Comparison of ENCODE assay signal across 26 cellular contexts in the genomic region with DNA sequence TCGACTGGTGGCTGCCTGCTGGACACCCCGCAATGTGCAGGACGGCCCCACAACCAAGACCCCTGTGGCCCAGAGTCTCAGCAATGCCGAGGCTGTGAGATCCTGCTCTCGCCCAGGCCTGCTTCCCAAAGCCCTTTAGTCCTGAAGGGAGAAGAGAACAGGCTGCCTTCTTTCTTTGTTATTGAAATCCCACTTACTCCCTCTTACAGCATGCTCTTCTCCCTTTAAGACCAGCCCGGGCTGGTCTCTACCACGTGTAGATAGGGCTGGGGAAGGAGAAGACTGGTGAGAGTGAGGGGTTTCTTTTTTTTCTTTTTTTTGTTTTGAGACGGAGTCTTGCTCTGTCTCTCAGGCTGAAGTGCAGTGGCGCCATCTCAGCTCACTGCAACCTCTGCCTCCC. TPM values are rescaled to one million over a fixed set of nuclear protein-coding genes. Genes with fewer than 3 reads are reported as not detected.
DNase-seq lines count a peak whose midpoint lies in the region; ATAC-seq and TF ChIP-seq lines count a peak whose summit lies in the region.
"Had no signal": no experiment of that assay in that cellular context is flagged by ENCODE, and none has a peak within 500 bp of the region (broad histone marks: within the 10 kb centered on the region; RNA-seq: fewer than 3 reads in every experiment).

No MANE protein-coding gene starts in this region.

- H3K4me2 ChIP-seq in GM23338: no peak overlapping the region

- no peaks in the 10 kb centered on the region for H3K9me3 Mint-ChIP-seq in GM23338
- H3K9me3 Mint-ChIP-seq in stimulated activated naive CD8-positive, alpha-beta T cell treated with anti-CD3 and anti-CD28 coated beads, Interleukin-15, amount 100 ng/mL, for 72 hours: peaks cover 0 to 2% of the 10 kb centered on the region in 2 donors
- no peaks in the 10 kb centered on the region for H3K9me3 Mint-ChIP-seq in activated T-helper 1 cell treated with anti-CD3 and anti-CD28 coated beads, Interleukin-12 subunit alpha, Interleukin-12 subunit beta, Interleukin-2, Interleukin-4 antibody, amounts not matched to agents 30 ng/mL and 10 ng/mL and 1 ng/mL, durations not matched to agents 14 hours and 24 hours and 36 hours

- no peaks in the 10 kb centered on the region for H3F3A ChIP-seq in GM23338 (replicated peaks; ENCODE audit: low read depth)

- H3K4me1 Mint-ChIP-seq in GM23338: peaks cover 4% of the 10 kb centered on the region
- peaks cover 3% of the 10 kb centered on the region for H3K4me1 Mint-ChIP-seq in stimulated activated naive CD8-positive, alpha-beta T cell treated with anti-CD3 and anti-CD28 coated beads, Interleukin-15, amount 100 ng/mL, for 72 hours
- H3K4me1 Mint-ChIP-seq in activated T-helper 1 cell treated with anti-CD3 and anti-CD28 coated beads, Interleukin-12 subunit alpha, Interleukin-12 subunit beta, Interleukin-2, Interleukin-4 antibody, amounts not matched to agents 30 ng/mL and 10 ng/mL and 1 ng/mL, durations not matched to agents 14 hours and 24 hours and 36 hours (ENCODE audit: low read depth): peaks cover 8% of the 10 kb centered on the region

- peaks cover 3% of the 10 kb centered on the region for H3K27me3 Mint-ChIP-seq in GM23338 (ENCODE audit: insufficient read depth, low read depth, poor library complexity)
- peaks cover 8% of the 10 kb centered on the region for H3K27me3 Mint-ChIP-seq in stimulated activated naive CD8-positive, alpha-beta T cell treated with anti-CD3 and anti-CD28 coated beads, Interleukin-15, amount 100 ng/mL, for 72 hours
- peaks cover 5% of the 10 kb centered on the region for H3K27me3 Mint-ChIP-seq in activated T-helper 1 cell treated with anti-CD3 and anti-CD28 coated beads, Interleukin-12 subunit alpha, Interleukin-12 subunit beta, Interleukin-2, Interleukin-4 antibody, amounts not matched to agents 30 ng/mL and 10 ng/mL and 1 ng/mL, durations not matched to agents 14 hours and 24 hours and 36 hours (ENCODE audit: insufficient read depth)

- H3K4me3 ChIP-seq in GM23338 (no peak overlapping the region), RWPE2 (ENCODE audit: severe bottlenecking) (no peak overlapping the region), esophagus (ENCODE audit: low read depth in 1 of 2, low read length in 2 of 2) (no peak overlapping the region), suprapubic skin (no peak overlapping the region)
- H3K4me3 ChIP-seq: GM12878, K562, Peyer's patch, SK-N-MC had no signal

- H3K27ac Mint-ChIP-seq in GM23338: no peak overlapping the region
- no peak overlapping the region for H3K27ac Mint-ChIP-seq in stimulated activated naive CD8-positive, alpha-beta T cell treated with anti-CD3 and anti-CD28 coated beads, Interleukin-15, amount 100 ng/mL, for 72 hours
- no peak overlapping the region for H3K27ac Mint-ChIP-seq in activated T-helper 1 cell treated with anti-CD3 and anti-CD28 coated beads, Interleukin-12 subunit alpha, Interleukin-12 subunit beta, Interleukin-2, Interleukin-4 antibody, amounts not matched to agents 30 ng/mL and 10 ng/mL and 1 ng/mL, durations not matched to agents 14 hours and 24 hours and 36 hours
- H3K27ac Mint-ChIP-seq: CD8-positive, alpha-beta T cell had no signal

- TF ChIP-seq POLR2A in suprapubic skin (IDR thresholded peaks at IDR 0.05): no peak

- WGBS in esophagus, 2 donors: 80 to 90% methylated on average over 9 of the region's 9 CpGs
- 78% methylated on average over 9 of the region's 9 CpGs for WGBS in suprapubic skin

- no peak for TF ChIP-seq EP300 in suprapubic skin (IDR thresholded peaks at IDR 0.05)

- intact Hi-C loops in activated T-helper 1 cell treated with anti-CD3 and anti-CD28 coated beads, Interleukin-12 subunit alpha, Interleukin-12 subunit beta, Interleukin-2, Interleukin-4 antibody, amounts not matched to agents 30 ng/mL and 10 ng/mL and 1 ng/mL, durations not matched to agents 14 hours and 24 hours and 36 hours (cut with micrococcal nuclease): no loop called here

- H3K79me2 ChIP-seq in GM23338 (replicated peaks; ENCODE audit: insufficient read depth): no peaks in the 10 kb centered on the region

- DNase-seq in GM23338 (ENCODE audit: low spot score): no peak
- no peak for DNase-seq in RWPE2 (ENCODE audit: low spot score)
- DNase-seq in suprapubic skin (ENCODE audit: low spot score in 2 of 2): no peak
- DNase-seq in stimulated activated naive CD8-positive, alpha-beta T cell treated with anti-CD3 and anti-CD28 coated beads, Interleukin-15, amount 100 ng/mL, for 72 hours: no peak
- no peak for DNase-seq in activated T-helper 1 cell treated with anti-CD3 and anti-CD28 coated beads, Interleukin-12 subunit alpha, Interleukin-12 subunit beta, Interleukin-2, Interleukin-4 antibody, amounts not matched to agents 30 ng/mL and 10 ng/mL and 1 ng/mL, durations not matched to agents 14 hours and 24 hours and 36 hours (ENCODE audit: low spot score)
- DNase-seq: C1 segment of cervical spinal cord; CD8-positive, alpha-beta T cell; GDM1; Kasumi-1; MV-4-11; NCI-H1105; NCI-H1436 treated with DMSO at 0.1 percent for 48 hours; NCI-H187 treated with DMSO at 0.1 percent for 48 hours; NCI-H2107; NCI-H446; NCI-H524 treated with DMSO at 0.1 percent for 48 hours; Peyer's patch; SIG-M5 had no signal

- H3K4me1 ChIP-seq in GM23338 (ENCODE audit: insufficient read depth) (no peaks in the 10 kb centered on the region), RWPE2 (ENCODE audit: insufficient read depth, poor library complexity, severe bottlenecking) (peaks cover 10% of the 10 kb centered on the region), esophagus (ENCODE audit: control insufficient read depth in 2 of 2, insufficient read depth in 2 of 2, low read length in 1 of 2) (peaks cover 0 to 2% of the 10 kb centered on the region in 2 donors), suprapubic skin (peaks cover 17% of the 10 kb centered on the region)
- H3K4me1 ChIP-seq: Caco-2, Peyer's patch had no signal

- no peaks in the 10 kb centered on the region for H3K9me3 ChIP-seq in RWPE2 (ENCODE audit: severe bottlenecking)
- no peaks in the 10 kb centered on the region for H3K9me3 ChIP-seq in esophagus (ENCODE audit: control insufficient read depth in 2 of 2, insufficient read depth in 1 of 2, low read depth in 1 of 2, low read length in 1 of 2)
- H3K9me3 ChIP-seq in suprapubic skin: no peaks in the 10 kb centered on the region
- H3K9me3 ChIP-seq: Caco-2, Peyer's patch had no signal

- H3K36me3 Mint-ChIP-seq in GM23338 (ENCODE audit: low read depth): no peaks in the 10 kb centered on the region
- H3K36me3 Mint-ChIP-seq in activated T-helper 1 cell treated with anti-CD3 and anti-CD28 coated beads, Interleukin-12 subunit alpha, Interleukin-12 subunit beta, Interleukin-2, Interleukin-4 antibody, amounts not matched to agents 30 ng/mL and 10 ng/mL and 1 ng/mL, durations not matched to agents 14 hours and 24 hours and 36 hours (ENCODE audit: low read depth): no peaks in the 10 kb centered on the region
- H3K36me3 Mint-ChIP-seq: CD8-positive, alpha-beta T cell had no signal

- H3K27ac ChIP-seq in GM23338 (ENCODE audit: low read depth): no peak overlapping the region
- peak overlapping the region; percentile 51 for H3K27ac ChIP-seq in RWPE2 (ENCODE audit: poor library complexity, severe bottlenecking)
- peak overlapping the region; percentile 21 to 55 for H3K27ac ChIP-seq in esophagus (ENCODE audit: low read depth in 2 of 2, low read length in 1 of 2)
- peak overlapping the region; percentile 4 for H3K27ac ChIP-seq in suprapubic skin
- H3K27ac ChIP-seq: SK-N-MC had no signal

- ATAC-seq in GM23338: peak; percentile 69
- ATAC-seq in RWPE2 (ENCODE audit: low read depth): no peak
- ATAC-seq in stimulated activated naive CD8-positive, alpha-beta T cell treated with anti-CD3 and anti-CD28 coated beads, Interleukin-15, amount 100 ng/mL, for 72 hours: no peak
- no peak for ATAC-seq in HG03342 (IDR thresholded peaks at IDR 0.05; ENCODE audit: unreplicated experiment)
- ATAC-seq: GM12878, K562 had no signal

- no peak overlapping the region for H3K4me3 Mint-ChIP-seq in GM23338
- no peak overlapping the region for H3K4me3 Mint-ChIP-seq in stimulated activated naive CD8-positive, alpha-beta T cell treated with anti-CD3 and anti-CD28 coated beads, Interleukin-15, amount 100 ng/mL, for 72 hours
- H3K4me3 Mint-ChIP-seq in activated T-helper 1 cell treated with anti-CD3 and anti-CD28 coated beads, Interleukin-12 subunit alpha, Interleukin-12 subunit beta, Interleukin-2, Interleukin-4 antibody, amounts not matched to agents 30 ng/mL and 10 ng/mL and 1 ng/mL, durations not matched to agents 14 hours and 24 hours and 36 hours: no peak overlapping the region
- H3K4me3 Mint-ChIP-seq: CD8-positive, alpha-beta T cell had no signal

- no peak overlapping the region for H2AFZ ChIP-seq in GM23338

- TF ChIP-seq CTCF in GM23338 (conservative IDR thresholded peaks at IDR 0.05; ENCODE audit: low read depth in 2 of 2) (no peak), RWPE2 (IDR thresholded peaks at IDR 0.05; ENCODE audit: poor library complexity, severe bottlenecking) (no peak), suprapubic skin (IDR thresholded peaks at IDR 0.05) (no peak)

- H4K20me1 ChIP-seq in GM23338 (replicated peaks; ENCODE audit: insufficient read depth): no peaks in the 10 kb centered on the region

- H3K27me3 ChIP-seq in GM23338 (ENCODE audit: insufficient read depth) (no peaks in the 10 kb centered on the region), RWPE2 (ENCODE audit: insufficient read depth, poor library complexity, severe bottlenecking) (no peaks in the 10 kb centered on the region), esophagus (ENCODE audit: control insufficient read depth in 1 of 2, insufficient read depth in 2 of 2, low read length in 2 of 2) (no peaks in the 10 kb centered on the region), suprapubic skin (no peaks in the 10 kb centered on the region)
- H3K27me3 ChIP-seq: Peyer's patch had no signal

- H3K9me2 ChIP-seq in GM23338 (ENCODE audit: insufficient read depth): no peaks in the 10 kb centered on the region

- H3K36me3 ChIP-seq in GM23338 (ENCODE audit: insufficient read depth) (no peaks in the 10 kb centered on the region), RWPE2 (ENCODE audit: low read depth) (no peaks in the 10 kb centered on the region), esophagus (ENCODE audit: control insufficient read depth in 2 of 2, insufficient read depth in 2 of 2, low read length in 1 of 2) (no peaks in the 10 kb centered on the region), suprapubic skin (no peaks in the 10 kb centered on the region)
- H3K36me3 ChIP-seq: Peyer's patch had no signal

RNA-seq across cellular contexts. Expression of a gene that starts 21.3 kb away (rescaled TPM):
- total RNA-seq in GM23338 (2014; rRNA removed; shearing (Covaris generic)): 0.31 and 0.38 TPM in 2 replicates
- polyA plus RNA-seq in GM23338 (2016; fragmentation: Nextera tagmentation; extraction: Ambion mirVana) (0.11 and 0.24 TPM in 2 replicates), esophagus (10 to 100 TPM; 59.9 to 90.6 TPM)
- total RNA-seq in suprapubic skin: 10 to 100 TPM; 19.9 to 42.0 (median 35.9) TPM
- 0.24 and 0.26 TPM in 2 replicates for total RNA-seq in activated T-helper 1 cell treated with anti-CD3 and anti-CD28 coated beads, Interleukin-12 subunit alpha, Interleukin-12 subunit beta, Interleukin-2, Interleukin-4 antibody, amounts not matched to agents 30 ng/mL and 10 ng/mL and 1 ng/mL, durations not matched to agents 14 hours and 24 hours and 36 hours
- total RNA-seq: A673, M059J had no signal
- polyA plus RNA-seq: K562 had no signal

RNA-seq across cellular contexts. Expression of a gene that starts 58.4 kb away (rescaled TPM):
- 28.7 and 44.9 TPM in 2 replicates for total RNA-seq in GM23338 (2014; rRNA removed; shearing (Covaris generic))
- polyA plus RNA-seq in GM23338 (2016; fragmentation: Nextera tagmentation; extraction: Ambion mirVana) (21.7 and 22.4 TPM in 2 replicates), esophagus (1 to 10 TPM; 7.1 to 8.6 TPM)
- 10 to 100 TPM; 42.1 to 94.4 (median 48.5) TPM for total RNA-seq in suprapubic skin
- total RNA-seq in activated T-helper 1 cell treated with anti-CD3 and anti-CD28 coated beads, Interleukin-12 subunit alpha, Interleukin-12 subunit beta, Interleukin-2, Interleukin-4 antibody, amounts not matched to agents 30 ng/mL and 10 ng/mL and 1 ng/mL, durations not matched to agents 14 hours and 24 hours and 36 hours: 46.8 and 48.5 TPM in 2 replicates

Comparison
In these comparisons a context has a peak if more than half of its experiments do, and no peak if none do; other contexts are left out.
1. RNA of a gene that starts 21.3 kb away (total RNA-seq): 19.9 to 42.0 TPM in suprapubic skin; 0.31 to 0.38 TPM in GM23338 and 0.24 to 0.26 TPM in activated T-helper 1 cell treated with anti-CD3 and anti-CD28 coated beads, Interleukin-12 subunit alpha, Interleukin-12 subunit beta, Interleukin-2, Interleukin-4 antibody, amounts not matched to agents 30 ng/mL and 10 ng/mL and 1 ng/mL, durations not matched to agents 14 hours and 24 hours and 36 hours; every median in the first group is over 10 times any median in the second.